Comparison of ENCODE assay signal across 2 cellular contexts in genomic region chr7:94647295-94647694, GRCh38.
TF ChIP-seq lines count a peak whose summit lies in the region.

No MANE protein-coding gene starts in this region.

TF ChIP-seq in GM23338, 12 proteins besides CTCF, POLR2A, EP300 and RAD21 (continued from another document):
- TF ChIP-seq ZNF462 (CRISPR knock-in tag; IDR thresholded peaks at IDR 0.05) = no peak

TF ChIP-seq in WTC11, 78 proteins besides CTCF, POLR2A, EP300 and RAD21 (continued from another document):
- no peak for TF ChIP-seq AFF4 (CRISPR knock-in tag; IDR thresholded peaks at IDR 0.05; ENCODE audit: borderline replicate concordance)
- TF ChIP-seq, protein P1, sequence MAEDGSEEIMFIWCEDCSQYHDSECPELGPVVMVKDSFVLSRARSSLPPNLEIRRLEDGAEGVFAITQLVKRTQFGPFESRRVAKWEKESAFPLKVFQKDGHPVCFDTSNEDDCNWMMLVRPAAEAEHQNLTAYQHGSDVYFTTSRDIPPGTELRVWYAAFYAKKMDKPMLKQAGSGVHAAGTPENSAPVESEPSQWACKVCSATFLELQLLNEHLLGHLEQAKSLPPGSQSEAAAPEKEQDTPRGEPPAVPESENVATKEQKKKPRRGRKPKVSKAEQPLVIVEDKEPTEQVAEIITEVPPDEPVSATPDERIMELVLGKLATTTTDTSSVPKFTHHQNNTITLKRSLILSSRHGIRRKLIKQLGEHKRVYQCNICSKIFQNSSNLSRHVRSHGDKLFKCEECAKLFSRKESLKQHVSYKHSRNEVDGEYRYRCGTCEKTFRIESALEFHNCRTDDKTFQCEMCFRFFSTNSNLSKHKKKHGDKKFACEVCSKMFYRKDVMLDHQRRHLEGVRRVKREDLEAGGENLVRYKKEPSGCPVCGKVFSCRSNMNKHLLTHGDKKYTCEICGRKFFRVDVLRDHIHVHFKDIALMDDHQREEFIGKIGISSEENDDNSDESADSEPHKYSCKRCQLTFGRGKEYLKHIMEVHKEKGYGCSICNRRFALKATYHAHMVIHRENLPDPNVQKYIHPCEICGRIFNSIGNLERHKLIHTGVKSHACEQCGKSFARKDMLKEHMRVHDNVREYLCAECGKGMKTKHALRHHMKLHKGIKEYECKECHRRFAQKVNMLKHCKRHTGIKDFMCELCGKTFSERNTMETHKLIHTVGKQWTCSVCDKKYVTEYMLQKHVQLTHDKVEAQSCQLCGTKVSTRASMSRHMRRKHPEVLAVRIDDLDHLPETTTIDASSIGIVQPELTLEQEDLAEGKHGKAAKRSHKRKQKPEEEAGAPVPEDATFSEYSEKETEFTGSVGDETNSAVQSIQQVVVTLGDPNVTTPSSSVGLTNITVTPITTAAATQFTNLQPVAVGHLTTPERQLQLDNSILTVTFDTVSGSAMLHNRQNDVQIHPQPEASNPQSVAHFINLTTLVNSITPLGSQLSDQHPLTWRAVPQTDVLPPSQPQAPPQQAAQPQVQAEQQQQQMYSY (CRISPR knock-in tag; IDR thresholded peaks at IDR 0.05) = no peak
- TF ChIP-seq JUN (CRISPR knock-in tag; IDR thresholded peaks at IDR 0.05) = no peak
- TF ChIP-seq ETV6 (CRISPR knock-in tag; IDR thresholded peaks at IDR 0.05) = no peak
- TF ChIP-seq CREM (CRISPR knock-in tag; IDR thresholded peaks at IDR 0.05) = no peak
- no peak for TF ChIP-seq ELF4 (CRISPR knock-in tag; IDR thresholded peaks at IDR 0.05; ENCODE audit: low read depth)
- no peak for TF ChIP-seq FOXP4 (CRISPR knock-in tag; IDR thresholded peaks at IDR 0.05)
- TF ChIP-seq, protein P2, sequence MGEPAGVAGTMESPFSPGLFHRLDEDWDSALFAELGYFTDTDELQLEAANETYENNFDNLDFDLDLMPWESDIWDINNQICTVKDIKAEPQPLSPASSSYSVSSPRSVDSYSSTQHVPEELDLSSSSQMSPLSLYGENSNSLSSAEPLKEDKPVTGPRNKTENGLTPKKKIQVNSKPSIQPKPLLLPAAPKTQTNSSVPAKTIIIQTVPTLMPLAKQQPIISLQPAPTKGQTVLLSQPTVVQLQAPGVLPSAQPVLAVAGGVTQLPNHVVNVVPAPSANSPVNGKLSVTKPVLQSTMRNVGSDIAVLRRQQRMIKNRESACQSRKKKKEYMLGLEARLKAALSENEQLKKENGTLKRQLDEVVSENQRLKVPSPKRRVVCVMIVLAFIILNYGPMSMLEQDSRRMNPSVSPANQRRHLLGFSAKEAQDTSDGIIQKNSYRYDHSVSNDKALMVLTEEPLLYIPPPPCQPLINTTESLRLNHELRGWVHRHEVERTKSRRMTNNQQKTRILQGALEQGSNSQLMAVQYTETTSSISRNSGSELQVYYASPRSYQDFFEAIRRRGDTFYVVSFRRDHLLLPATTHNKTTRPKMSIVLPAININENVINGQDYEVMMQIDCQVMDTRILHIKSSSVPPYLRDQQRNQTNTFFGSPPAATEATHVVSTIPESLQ (CRISPR knock-in tag; IDR thresholded peaks at IDR 0.05) = no peak
- TF ChIP-seq, protein P3, sequence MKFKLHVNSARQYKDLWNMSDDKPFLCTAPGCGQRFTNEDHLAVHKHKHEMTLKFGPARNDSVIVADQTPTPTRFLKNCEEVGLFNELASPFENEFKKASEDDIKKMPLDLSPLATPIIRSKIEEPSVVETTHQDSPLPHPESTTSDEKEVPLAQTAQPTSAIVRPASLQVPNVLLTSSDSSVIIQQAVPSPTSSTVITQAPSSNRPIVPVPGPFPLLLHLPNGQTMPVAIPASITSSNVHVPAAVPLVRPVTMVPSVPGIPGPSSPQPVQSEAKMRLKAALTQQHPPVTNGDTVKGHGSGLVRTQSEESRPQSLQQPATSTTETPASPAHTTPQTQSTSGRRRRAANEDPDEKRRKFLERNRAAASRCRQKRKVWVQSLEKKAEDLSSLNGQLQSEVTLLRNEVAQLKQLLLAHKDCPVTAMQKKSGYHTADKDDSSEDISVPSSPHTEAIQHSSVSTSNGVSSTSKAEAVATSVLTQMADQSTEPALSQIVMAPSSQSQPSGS (CRISPR knock-in tag; IDR thresholded peaks at IDR 0.05; ENCODE audit: borderline replicate concordance, low read depth) = no peak
- TF ChIP-seq SMAD4 (CRISPR knock-in tag; IDR thresholded peaks at IDR 0.05) = no peak
- no peak for TF ChIP-seq ERG (CRISPR knock-in tag; IDR thresholded peaks at IDR 0.05)
